8 cellular contexts compared by ENCODE assay signal in the genomic region with DNA sequence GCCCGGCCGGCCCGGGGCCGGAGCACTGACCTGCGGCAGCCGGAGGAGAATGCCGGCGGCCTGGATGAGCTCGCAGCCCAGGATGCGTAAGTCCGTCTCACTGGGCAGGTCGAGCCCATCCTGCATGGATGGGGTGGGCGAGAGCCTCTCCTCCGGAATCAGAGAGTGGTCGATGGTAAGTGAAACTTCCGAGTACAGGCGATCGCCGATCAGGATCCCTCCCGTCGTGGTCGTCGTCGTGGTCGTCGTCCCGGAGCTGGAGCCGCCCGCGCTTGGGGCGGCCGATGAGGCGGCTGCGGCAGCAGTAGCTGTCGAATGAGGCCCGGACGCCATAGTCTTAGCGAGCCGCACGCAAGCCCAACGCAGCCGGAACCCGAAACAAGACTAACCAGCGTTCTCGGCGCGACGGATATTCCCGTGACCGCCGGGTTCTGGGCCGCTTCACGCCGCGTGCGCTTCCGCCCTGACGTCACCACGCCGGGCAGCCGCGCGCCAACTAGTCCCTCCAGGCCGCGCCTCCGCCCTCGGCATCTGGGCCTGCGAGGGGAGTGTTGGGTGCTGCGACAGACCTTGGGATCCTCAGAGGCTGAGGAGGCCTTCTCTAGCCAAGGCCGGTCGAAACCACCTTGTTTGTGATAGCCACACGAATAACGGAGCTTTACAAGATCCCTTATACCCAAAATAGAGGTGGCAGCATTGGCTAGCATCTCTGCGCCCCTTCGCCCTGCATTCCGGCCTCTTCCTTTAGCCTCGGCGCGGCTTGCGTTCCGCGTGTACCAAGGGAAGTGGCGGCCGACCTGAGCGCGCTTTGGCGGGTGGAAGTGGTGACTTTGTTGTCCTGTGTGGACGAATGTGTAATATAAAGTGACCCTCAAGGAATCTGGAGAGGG. TPM values are rescaled to one million over a fixed set of nuclear protein-coding genes. Genes with fewer than 3 reads are reported as not detected.
A peak's percentile ranks its signal among the peaks of the same experiment; 100 is the strongest.
DNase-seq lines count a peak whose midpoint lies in the region; ATAC-seq, FAIRE-seq and TF ChIP-seq lines count a peak whose summit lies in the region.

A gene (minus strand): TSS at position 386 of the 890 bp plus-strand sequence. CDS start 53 bp downstream, at position 333.

- peak; percentile 66 for FAIRE-seq in endothelial cell of umbilical vein (lab: Jason Lieb, UNC)

- H3K4me3 ChIP-seq in IMR-90 (ENCODE audit: insufficient read depth, low read depth, low read length) (peak within 1 kb of the TSS; percentile 94), OCI-LY7 (ENCODE audit: low read depth, low read length, poor library complexity, severe bottlenecking) (peak within 1 kb of the TSS; percentile 88), endothelial cell of umbilical vein (replicated peaks in 1 of 3; ENCODE audit: insufficient read depth in 1 of 3, low read depth in 1 of 3, low read length in 3 of 3) (peak within 1 kb of the TSS; percentile 41 to 97 (median 66))

- H3K18ac ChIP-seq in IMR-90 (ENCODE audit: low read depth, low read length) = peak within 1 kb of the TSS; percentile 96

- H2AK5ac ChIP-seq in IMR-90 (ENCODE audit: low read depth, low read length) = peak within 1 kb of the TSS; percentile 98

- H2BK20ac ChIP-seq in IMR-90 (ENCODE audit: low read depth, low read length) = peak within 1 kb of the TSS; percentile 66

- H3K14ac ChIP-seq in IMR-90 (replicated peaks; ENCODE audit: low read depth, low read length) = peak within 1 kb of the TSS; percentile 99

- H2BK15ac ChIP-seq in IMR-90 (ENCODE audit: low read depth, low read length) = peak within 1 kb of the TSS; percentile 91; the same call in 2 of the 3 replicates

- H3K9ac ChIP-seq in IMR-90 (ENCODE audit: low read depth, low read length) = peak within 1 kb of the TSS; percentile 98
- H3K9ac ChIP-seq in endothelial cell of umbilical vein (replicated peaks; ENCODE audit: extremely low read depth, insufficient read depth, low read length) = peak within 1 kb of the TSS; percentile 97

- no peaks in the 10 kb centered on the region for H3K9me3 ChIP-seq in IMR-90 (ENCODE audit: control insufficient read depth, insufficient read depth, low read length)
- no peaks in the 10 kb centered on the region for H3K9me3 ChIP-seq in OCI-LY7 (ENCODE audit: low read length)
- no peaks in the 10 kb centered on the region for H3K9me3 ChIP-seq in endothelial cell of umbilical vein (replicated peaks; ENCODE audit: control insufficient read depth, insufficient read depth, low read length)

- H3K79me1 ChIP-seq in IMR-90 (ENCODE audit: low read depth in 1 of 2, low read length in 2 of 2) = peaks cover 3 to 15% of the 10 kb centered on the region in 2 experiments; a peak in 3 of 4 replicates

- H3K56ac ChIP-seq in IMR-90 (ENCODE audit: extremely low read depth, insufficient read depth, low read length) = peak within 1 kb of the TSS; percentile 98

- peaks cover 10% of the 10 kb centered on the region for H3K36me3 ChIP-seq in IMR-90 (ENCODE audit: control insufficient read depth, insufficient read depth, low read length)
- peaks cover 49% of the 10 kb centered on the region for H3K36me3 ChIP-seq in OCI-LY7 (ENCODE audit: insufficient read depth, low read length)
- H3K36me3 ChIP-seq in endothelial cell of umbilical vein (ENCODE audit: control insufficient read depth in 2 of 2, extremely low read depth in 1 of 2, insufficient read depth in 2 of 2, low read length in 2 of 2) = peaks cover 2 to 29% of the 10 kb centered on the region in 2 experiments

- DNase-seq in DMS114 treated with DMSO at 0.1 percent for 48 hours (lab: John Stamatoyannopoulos, UW; ENCODE audit: unreplicated experiment) (peak; percentile 88), IMR-90 (peak; percentile 98), OCI-LY7 (ENCODE audit: low spot score) (peak; percentile 97), activated T-cell treated with anti-CD3 and anti-CD28 coated beads for 1 hour (ENCODE audit: low read depth) (peak; percentile 94), endothelial cell of umbilical vein (ENCODE audit: low read depth, low spot score) (peak; percentile 96), midbrain (lab: John Stamatoyannopoulos, UW) (peak; percentile 97)
- DNase-seq in stimulated activated CD8-positive, alpha-beta memory T cell treated with anti-CD3 and anti-CD28 coated beads, Interleukin-15, amount 100 ng/mL, for 48 hours (ENCODE audit: low read depth in 2 of 2) = peak; percentile 92 to 93

- 0% methylated on average over 42 of the region's 88 CpGs; no CpG with 5 or more reads in 1 of the 2 experiments for WGBS in IMR-90 (ENCODE audit: extremely low coverage in 2 of 2, insufficient read length in 1 of 2), 2 experiments

- peak; percentile 11; the same call in 1 of the 2 replicates for TF ChIP-seq RAD21 in IMR-90 (IDR thresholded peaks at IDR 0.05; ENCODE audit: low read length)

- H3K27me3 ChIP-seq in IMR-90 (ENCODE audit: control insufficient read depth, insufficient read depth, low read length) (no peaks in the 10 kb centered on the region), endothelial cell of umbilical vein (ENCODE audit: control insufficient read depth in 2 of 2, insufficient read depth in 2 of 2, low read length in 2 of 2) (no peaks in the 10 kb centered on the region)

- peak within 1 kb of the TSS; percentile 97 for H4K91ac ChIP-seq in IMR-90 (ENCODE audit: insufficient read depth, low read depth, low read length)

- TF ChIP-seq CTCF in IMR-90 (conservative IDR thresholded peaks at IDR 0.05; ENCODE audit: low read depth, low read length) = no peak
- no peak for TF ChIP-seq CTCF in OCI-LY7 (conservative IDR thresholded peaks at IDR 0.05; ENCODE audit: low read length)
- TF ChIP-seq CTCF in endothelial cell of umbilical vein (IDR thresholded peaks at IDR 0.05; ENCODE audit: extremely low read depth in 1 of 2, insufficient read depth in 1 of 2, low read depth in 1 of 2, low read length in 2 of 2) = no peak

- peaks cover 4% of the 10 kb centered on the region for H3K4me1 ChIP-seq in IMR-90 (ENCODE audit: control insufficient read depth, insufficient read depth, low read length)
- H3K4me1 ChIP-seq in OCI-LY7 (ENCODE audit: insufficient read depth, low read length, poor library complexity, severe bottlenecking) = peaks cover 48% of the 10 kb centered on the region
- peaks cover 50% of the 10 kb centered on the region for H3K4me1 ChIP-seq in endothelial cell of umbilical vein (ENCODE audit: control insufficient read depth, extremely low read depth, insufficient read depth, low read length)

- H3K27ac ChIP-seq in IMR-90 (ENCODE audit: insufficient read depth, low read length) (peak within 1 kb of the TSS; percentile 98), OCI-LY7 (ENCODE audit: low read depth, low read length, poor library complexity, severe bottlenecking) (peak within 1 kb of the TSS; percentile 92), endothelial cell of umbilical vein (ENCODE audit: insufficient read depth, low read depth, low read length) (peak within 1 kb of the TSS; percentile 94)

- POLR2A ChIA-PET in IMR-90 (lab: Charles Lee; ENCODE audit: unreplicated experiment) = interaction anchor here (0.6 to 3.2 kb wide), 3 partner anchors 13 to 457 kb away, joined by 3 to 46 read pairs (median 4); no protein-coding TSS in a partner anchor
- POLR2A ChIA-PET in OCI-LY7 (lab: Charles Lee) = interaction anchor here (0.8 to 8.7 kb wide), 11 partner anchors 9 to 490 kb away, joined by 3 to 245 read pairs (median 5); no protein-coding TSS in a partner anchor
- POLR2A ChIA-PET in endothelial cell of umbilical vein (lab: Charles Lee) = interaction anchor here (0.8 to 5.1 kb wide), 7 partner anchors 11 to 477 kb away, joined by 3 to 105 read pairs (median 5); no protein-coding TSS in a partner anchor

- H4K5ac ChIP-seq in IMR-90 (ENCODE audit: low read depth, low read length) = peak within 1 kb of the TSS; percentile 99

- CTCF ChIA-PET in IMR-90 (lab: Yijun Ruan, JAX) (interaction anchor here (1.2 to 1.4 kb wide), 2 partner anchors 23 to 42 kb away, joined by 5 read pairs; no protein-coding TSS in a partner anchor), OCI-LY7 (lab: Charles Lee; ENCODE audit: unreplicated experiment) (interaction anchor here (0.6 to 1.7 kb wide), 5 partner anchors 11 to 992 kb away, joined by 3 to 9 read pairs (median 3); no protein-coding TSS in a partner anchor), endothelial cell of umbilical vein (lab: Charles Lee) (interaction anchor here (1.0 to 3.4 kb wide), 8 partner anchors 9 to 372 kb away, joined by 4 to 30 read pairs (median 6); no protein-coding TSS in a partner anchor)

- TF ChIP-seq POLR2A in IMR-90 (IDR thresholded peaks at IDR 0.05; ENCODE audit: low read depth, low read length) = peak; percentile 99
- TF ChIP-seq POLR2A in endothelial cell of umbilical vein (IDR thresholded peaks at IDR 0.05; ENCODE audit: low read depth, low read length) = peak; percentile 98

- in situ Hi-C loops in IMR-90 (cut with MboI; ENCODE audit: low sequenced_read_pairs) = loop anchor here (25.0 kb wide), 1 partner anchor 1552 kb away; no protein-coding TSS in a partner anchor

- H2AK9ac ChIP-seq in IMR-90 (replicated peaks; ENCODE audit: low read depth, low read length, poor library complexity) = peak within 1 kb of the TSS; percentile 100

- peak within 1 kb of the TSS; percentile 100 for H3K4ac ChIP-seq in IMR-90 (ENCODE audit: low read depth, low read length)

- H3K79me2 ChIP-seq in OCI-LY7 (ENCODE audit: insufficient read depth, low read depth, low read length) (peaks cover 62% of the 10 kb centered on the region), endothelial cell of umbilical vein (ENCODE audit: control insufficient read depth, insufficient read depth, low read length) (peaks cover 49% of the 10 kb centered on the region)

- intact Hi-C loops in IMR-90 (cut with micrococcal nuclease) (loop anchor here (1.0 kb wide), 1 partner anchor 15 kb away; no protein-coding TSS in a partner anchor), OCI-LY7 (cut with micrococcal nuclease; ENCODE audit: unreplicated experiment) (loop anchor here (1.0 to 10.0 kb wide), 7 partner anchors 15 to 1285 kb away; a partner anchor contains a TSS), endothelial cell of umbilical vein (cut with micrococcal nuclease) (loop anchor here (1.0 to 10.0 kb wide), 9 partner anchors 15 to 1285 kb away; a partner anchor contains a TSS)

- dilution Hi-C loops in IMR-90 (cut with HindIII; ENCODE audit: low sequenced_read_pairs, unreplicated experiment) (no loop called here), endothelial cell of umbilical vein (cut with MboI; ENCODE audit: extremely low pct_ligation_motif_present, low sequenced_read_pairs) (no loop called here)

- peak within 1 kb of the TSS; percentile 93 for H2AFZ ChIP-seq in IMR-90 (replicated peaks; ENCODE audit: low read length, poor library complexity)
- peak within 1 kb of the TSS; percentile 56; the same call in 1 of the 2 replicates for H2AFZ ChIP-seq in OCI-LY7 (ENCODE audit: low read length)
- peak within 1 kb of the TSS; percentile 51 for H2AFZ ChIP-seq in endothelial cell of umbilical vein (ENCODE audit: low read depth, low read length)

- H2BK120ac ChIP-seq in IMR-90 (ENCODE audit: low read depth, low read length) = peak within 1 kb of the TSS; percentile 92

- H2BK5ac ChIP-seq in IMR-90 (ENCODE audit: low read depth, low read length, poor library complexity, severe bottlenecking) = peak within 1 kb of the TSS; percentile 98

- no peaks in the 10 kb centered on the region for H3K9me1 ChIP-seq in IMR-90 (ENCODE audit: insufficient read depth, low read length)
- H3K9me1 ChIP-seq in endothelial cell of umbilical vein (replicated peaks; ENCODE audit: control insufficient read depth, extremely low read depth, insufficient read depth, low read length) = no peaks in the 10 kb centered on the region

- no peaks in the 10 kb centered on the region for H3K9me2 ChIP-seq in OCI-LY7 (ENCODE audit: insufficient read depth, low read length)

- H4K20me1 ChIP-seq in IMR-90 (ENCODE audit: insufficient read depth, low read length) = peaks cover 43% of the 10 kb centered on the region
- peaks cover 42% of the 10 kb centered on the region for H4K20me1 ChIP-seq in OCI-LY7 (ENCODE audit: insufficient read depth, low read length)
- peaks cover 25% of the 10 kb centered on the region for H4K20me1 ChIP-seq in endothelial cell of umbilical vein (replicated peaks; ENCODE audit: control insufficient read depth, extremely low read depth, insufficient read depth, low read length)

- H3K4me2 ChIP-seq in IMR-90 (ENCODE audit: low read depth, low read length) = peak within 1 kb of the TSS; percentile 94
- peak within 1 kb of the TSS; percentile 94 for H3K4me2 ChIP-seq in OCI-LY7 (ENCODE audit: low read length)
- H3K4me2 ChIP-seq in endothelial cell of umbilical vein (ENCODE audit: insufficient read depth, low read length) = peak within 1 kb of the TSS; percentile 95

- BruUV-seq in IMR-90 (replicated peaks; lab: Mats Ljungman, UMichigan) = TSS peak; percentile 92
- BruUV-seq in OCI-LY7 (replicated peaks; lab: Mats Ljungman, UMichigan) = no TSS peak
- BruUV-seq in endothelial cell of umbilical vein (replicated peaks; lab: Mats Ljungman, UMichigan) = TSS peak; percentile 38

- peak within 1 kb of the TSS; percentile 100 for H3K23ac ChIP-seq in IMR-90 (ENCODE audit: low read depth, low read length)

- H4K8ac ChIP-seq in IMR-90 (ENCODE audit: low read depth in 2 of 2, low read length in 2 of 2) = peak within 1 kb of the TSS; percentile 92 to 100

- ATAC-seq in GM21529 (IDR thresholded peaks at IDR 0.05; ENCODE audit: unreplicated experiment) (peak; percentile 79), IMR-90 (ENCODE audit: low read depth) (peak; percentile 90)

RNA-seq across cellular contexts. Expression of the gene that starts here (rescaled TPM):
- total RNA-seq in IMR-90 (2012; rRNA removed) = 60.9 and 156 TPM in 2 replicates
- polyA plus RNA-seq in IMR-90 (2012; rRNA removed) = 70.4 and 83.3 TPM in 2 replicates
- 20.1 and 20.2 TPM in 2 replicates for polyA plus RNA-seq in IMR-90 (2012; cell fraction: cytosol; rRNA removed)
- 533 and 1,043 TPM in 2 replicates for polyA plus RNA-seq in IMR-90 (2012; cell fraction: nucleus; rRNA removed; ENCODE audit: low replicate concordance)
- 221 and 280 TPM in 2 replicates for total RNA-seq in OCI-LY7 (2014; rRNA removed; shearing (Covaris generic))
- 158 and 190 TPM in 2 replicates for total RNA-seq in OCI-LY7 (2022)
- total RNA-seq in endothelial cell of umbilical vein = 116 and 119 TPM in 2 replicates
- polyA plus RNA-seq in endothelial cell of umbilical vein = 133 and 137 TPM in 2 replicates
- polyA plus RNA-seq in endothelial cell of umbilical vein (2011; cell fraction: cytosol; rRNA removed) = 28.4 and 47.3 TPM in 2 replicates
- polyA plus RNA-seq in endothelial cell of umbilical vein (2011; cell fraction: nucleus; rRNA removed) = 1,015 and 1,126 TPM in 2 replicates
- polyA plus RNA-seq in endothelial cell of umbilical vein (2012) = 57.6 and 65.6 TPM in 2 replicates
- 177 and 210 TPM in 2 replicates for polyA minus RNA-seq in endothelial cell of umbilical vein
- polyA minus RNA-seq in endothelial cell of umbilical vein (2011; cell fraction: cytosol; rRNA and poly(A)+ RNA removed) = 46.1 TPM
- polyA minus RNA-seq in endothelial cell of umbilical vein (2011; cell fraction: nucleus; rRNA and poly(A)+ RNA removed) = 995 and 1,041 TPM in 2 replicates

Comparison
In these comparisons a context has a peak if more than half of its experiments do, and no peak if none do; other contexts are left out.
1. Peak in every context shown above with its lines: DNase-seq, ATAC-seq, H3K4me3 ChIP-seq and H3K27ac ChIP-seq.